Comparison of ENCODE assay signal across 8 cellular contexts in the genomic region with DNA sequence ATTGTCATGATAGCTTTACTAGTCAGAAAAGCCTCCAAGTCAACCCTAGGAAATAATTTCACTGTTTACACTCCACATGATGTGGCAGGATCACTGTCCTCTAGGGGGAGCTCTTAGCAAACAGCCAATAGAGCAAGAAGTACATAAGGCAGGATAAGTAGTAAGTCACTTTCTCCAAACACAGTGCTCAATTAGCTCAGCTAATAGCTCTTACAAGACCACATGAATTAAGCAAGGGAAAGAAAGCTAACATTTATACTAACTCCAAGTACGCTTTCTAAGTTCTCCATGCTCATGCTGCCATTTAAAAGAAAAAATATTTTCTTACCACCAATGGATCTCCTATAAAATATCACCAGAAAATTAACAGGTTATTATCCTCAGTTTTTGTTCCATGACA.
A peak's percentile ranks its signal among the peaks of the same experiment; 100 is the strongest.
DNase-seq lines count a peak whose midpoint lies in the region; ATAC-seq and TF ChIP-seq lines count a peak whose summit lies in the region.

No MANE protein-coding gene starts in this region.

- no peaks in the 10 kb centered on the region for H3K27me3 ChIP-seq in ovary

- H3K27ac ChIP-seq in ovary, result no peak overlapping the region

- H3K9me3 ChIP-seq in ovary, result no peaks in the 10 kb centered on the region

- TF ChIP-seq CTCF in foreskin fibroblast (IDR thresholded peaks at IDR 0.05; ENCODE audit: low read depth, low read length), result peak; percentile 93
- TF ChIP-seq CTCF in ovary (IDR thresholded peaks at IDR 0.05), result no peak

- H3K36me3 ChIP-seq in ovary, result no peaks in the 10 kb centered on the region

- no peaks in the 10 kb centered on the region for H3K4me1 ChIP-seq in ovary (ENCODE audit: insufficient read depth)

- intact Hi-C loops in ovary (cut with DNase I), result no loop called here

- no peak for TF ChIP-seq EP300 in ovary (IDR thresholded peaks at IDR 0.05)

- DNase-seq in DMS53 treated with DMSO at 0.1 percent for 48 hours (lab: John Stamatoyannopoulos, UW; ENCODE audit: unreplicated experiment) (peak; percentile 73), NOMO-1 treated with DMSO at 0.1 percent for 48 hours (lab: John Stamatoyannopoulos, UW; ENCODE audit: unreplicated experiment) (peak; percentile 56), activated T-cell treated with anti-CD3 and anti-CD28 coated beads for 4 hours (peak; percentile 43), foreskin fibroblast (peak; percentile 46 to 77), skeletal muscle cell (ENCODE audit: low read depth) (peak; percentile 5), ovary (no peak), GM19238 (ENCODE audit: insufficient read length, low spot score) (no peak)

- 41 to 74% (median 71%) methylated on average over 1 of the region's 1 CpG for WGBS in ovary, 3 donors

- no peak for TF ChIP-seq POLR2A in ovary (IDR thresholded peaks at IDR 0.05)

- H3K4me3 ChIP-seq in foreskin fibroblast (ENCODE audit: low read depth in 1 of 2, low read length in 2 of 2), result no peak overlapping the region
- no peak overlapping the region for H3K4me3 ChIP-seq in skeletal muscle cell (ENCODE audit: low read depth, low read length)
- no peak overlapping the region for H3K4me3 ChIP-seq in ovary

- ATAC-seq in HG02678 (IDR thresholded peaks at IDR 0.05; ENCODE audit: unreplicated experiment), result peak; percentile 38

Comparison
In these comparisons a context has a peak if more than half of its experiments do, and no peak if none do; other contexts are left out.
1. DNase-seq: peak in DMS53 treated with DMSO at 0.1 percent for 48 hours (single experiment), NOMO-1 treated with DMSO at 0.1 percent for 48 hours (single experiment), activated T-cell treated with anti-CD3 and anti-CD28 coated beads for 4 hours (single experiment), foreskin fibroblast (2 of 2) and skeletal muscle cell (single experiment); none in ovary (0 of 5) and GM19238 (single experiment).